In genomic region chr2:55361465-55362189, GRCh38 we compare ENCODE assay signal across 25 cellular contexts. TPM values are rescaled to one million over a fixed set of nuclear protein-coding genes. Genes with fewer than 3 reads are reported as not detected.
DNase-seq lines count a peak whose midpoint lies in the region; ATAC-seq and TF ChIP-seq lines count a peak whose summit lies in the region.
"Had no signal": no experiment of that assay in that cellular context is flagged by ENCODE, and none has a peak within 500 bp of the region (broad histone marks: within the 10 kb centered on the region; RNA-seq: fewer than 3 reads in every experiment).

No MANE protein-coding gene starts in this region.

- no peaks in the 10 kb centered on the region for H3K27me3 ChIP-seq in gastroesophageal sphincter
- H3K27me3 ChIP-seq: body of pancreas, colonic mucosa, left lung, neutrophil, SJSA1, transverse colon had no signal

- peak overlapping the region; percentile 64 for H3K27ac Mint-ChIP-seq in memory B cell
- H3K27ac Mint-ChIP-seq: activated naive CD4-positive, alpha-beta T cell treated with anti-CD3 and anti-CD28 coated beads, Interleukin-2, amount 50 U/mL, for 72 hours; activated T-cell treated with anti-CD3 and anti-CD28 coated beads, Interleukin-2, amount 50 U/mL, for 72 hours; CD8-positive, alpha-beta T cell; stimulated activated naive B cell treated with anti-CD40 and anti-IgM and Interleukin-4, amounts not matched to agents 10 μg/mL and 1 μg/mL and 100 μg/mL, for 72 hours had no signal

- no peaks in the 10 kb centered on the region for H3K9me3 Mint-ChIP-seq in memory B cell
- H3K9me3 Mint-ChIP-seq: activated naive CD4-positive, alpha-beta T cell treated with anti-CD3 and anti-CD28 coated beads, Interleukin-2, amount 50 U/mL, for 72 hours; activated T-cell treated with anti-CD3 and anti-CD28 coated beads, Interleukin-2, amount 50 U/mL, for 72 hours; CD8-positive, alpha-beta T cell; stimulated activated naive B cell treated with anti-CD40 and anti-IgM and Interleukin-4, amounts not matched to agents 10 μg/mL and 1 μg/mL and 100 μg/mL, for 72 hours had no signal

- no peak for TF ChIP-seq CTCF in gastroesophageal sphincter (IDR thresholded peaks at IDR 0.05)

- TF ChIP-seq POLR2A in gastroesophageal sphincter (IDR thresholded peaks at IDR 0.05): no peak

- no peak overlapping the region for H3K27ac ChIP-seq in gastroesophageal sphincter
- H3K27ac ChIP-seq: body of pancreas, colonic mucosa, left lung, neutrophil, SJSA1, transverse colon had no signal

- no peaks in the 10 kb centered on the region for H3K27me3 Mint-ChIP-seq in memory B cell
- H3K27me3 Mint-ChIP-seq: stimulated activated naive B cell treated with anti-CD40 and anti-IgM and Interleukin-4, amounts not matched to agents 10 μg/mL and 1 μg/mL and 100 μg/mL, for 72 hours had no signal

- no peaks in the 10 kb centered on the region for H3K36me3 ChIP-seq in gastroesophageal sphincter
- H3K36me3 ChIP-seq: colonic mucosa, left lung, neutrophil, transverse colon had no signal

- DNase-seq in NAMALWA (ENCODE audit: low spot score) (peak; percentile 68), memory B cell (ENCODE audit: low spot score in 2 of 2) (no peak), NCI-H446 (lab: John Stamatoyannopoulos, UW) (no peak)
- DNase-seq: activated CD4-positive, CD25-positive, alpha-beta regulatory T cell; activated CD8-positive, alpha-beta memory T cell treated with anti-CD3 and anti-CD28 coated beads for 24 hours; activated T-cell treated with anti-CD3 and anti-CD28 coated beads, Interleukin-2, amount 50 U/mL, for 72 hours; body of pancreas; CD8-positive, alpha-beta T cell; colonic mucosa; left lung; NCI-H1417; NCI-H2171; NCI-H82; stimulated activated CD4-positive, alpha-beta T cell treated with anti-CD3 and anti-CD28 coated beads, Interleukin-15, amount 100 ng/mL, for 24 hours; stimulated activated naive B cell treated with anti-CD40 and anti-IgM and Interleukin-4, amounts not matched to agents 10 μg/mL and 1 μg/mL and 100 μg/mL, for 72 hours; T-helper 9 cell; transverse colon had no signal

- no peak overlapping the region for H3K4me3 ChIP-seq in gastroesophageal sphincter
- H3K4me3 ChIP-seq: body of pancreas, colonic mucosa, left lung, SJSA1, transverse colon had no signal

- peak overlapping the region; percentile 7 for H3K4me3 Mint-ChIP-seq in memory B cell
- H3K4me3 Mint-ChIP-seq: activated T-cell treated with anti-CD3 and anti-CD28 coated beads, Interleukin-2, amount 50 U/mL, for 72 hours; CD8-positive, alpha-beta T cell; stimulated activated naive B cell treated with anti-CD40 and anti-IgM and Interleukin-4, amounts not matched to agents 10 μg/mL and 1 μg/mL and 100 μg/mL, for 72 hours had no signal

- peaks cover 14% of the 10 kb centered on the region for H3K36me3 Mint-ChIP-seq in memory B cell
- H3K36me3 Mint-ChIP-seq: activated naive CD4-positive, alpha-beta T cell treated with anti-CD3 and anti-CD28 coated beads, Interleukin-2, amount 50 U/mL, for 72 hours; stimulated activated naive B cell treated with anti-CD40 and anti-IgM and Interleukin-4, amounts not matched to agents 10 μg/mL and 1 μg/mL and 100 μg/mL, for 72 hours had no signal

- ATAC-seq in GM18498 (IDR thresholded peaks at IDR 0.05; ENCODE audit: unreplicated experiment) (peak; percentile 52), GM21529 (IDR thresholded peaks at IDR 0.05; ENCODE audit: unreplicated experiment) (peak; percentile 45), memory B cell (ENCODE audit: low read depth) (no peak), gastroesophageal sphincter (no peak), GM19035 (IDR thresholded peaks at IDR 0.05; ENCODE audit: unreplicated experiment) (no peak), GM18520 (IDR thresholded peaks at IDR 0.05; ENCODE audit: unreplicated experiment) (no peak)
- ATAC-seq: activated naive CD4-positive, alpha-beta T cell treated with anti-CD3 and anti-CD28 coated beads, Interleukin-2, amount 50 U/mL, for 72 hours; activated T-cell treated with anti-CD3 and anti-CD28 coated beads, Interleukin-2, amount 50 U/mL, for 72 hours; body of pancreas; CD8-positive, alpha-beta T cell; left lung; stimulated activated naive B cell treated with anti-CD40 and anti-IgM and Interleukin-4, amounts not matched to agents 10 μg/mL and 1 μg/mL and 100 μg/mL, for 72 hours had no signal

- peaks cover 6% of the 10 kb centered on the region for H3K4me1 Mint-ChIP-seq in memory B cell

- peaks cover 7 to 32% (median 8%) of the 10 kb centered on the region in 3 donors for H3K4me1 ChIP-seq in gastroesophageal sphincter
- H3K4me1 ChIP-seq: colonic mucosa, SJSA1 had no signal

- no peaks in the 10 kb centered on the region for H3K9me3 ChIP-seq in gastroesophageal sphincter
- H3K9me3 ChIP-seq: body of pancreas, colonic mucosa, left lung, neutrophil, SJSA1, transverse colon had no signal

- WGBS in gastroesophageal sphincter (ENCODE audit: low coverage in 1 of 2), 2 donors: 67 to 80% methylated on average over 5 of the region's 5 CpGs

- TF ChIP-seq EP300 in gastroesophageal sphincter (IDR thresholded peaks at IDR 0.05): no peak

RNA-seq across cellular contexts. Expression of gene CCDC88A, which starts 58.0 kb away (rescaled TPM):
- 10 to 100 TPM; 42.5 to 63.5 (median 54.3) TPM for total RNA-seq in gastroesophageal sphincter

Comparison
In these comparisons a context has a peak if more than half of its experiments do, and no peak if none do; other contexts are left out.
1. ATAC-seq: peak in GM18498 (single experiment) and GM21529 (single experiment); none in memory B cell (single experiment), gastroesophageal sphincter (single experiment), GM19035 (single experiment) and GM18520 (single experiment).